In the genomic region with DNA sequence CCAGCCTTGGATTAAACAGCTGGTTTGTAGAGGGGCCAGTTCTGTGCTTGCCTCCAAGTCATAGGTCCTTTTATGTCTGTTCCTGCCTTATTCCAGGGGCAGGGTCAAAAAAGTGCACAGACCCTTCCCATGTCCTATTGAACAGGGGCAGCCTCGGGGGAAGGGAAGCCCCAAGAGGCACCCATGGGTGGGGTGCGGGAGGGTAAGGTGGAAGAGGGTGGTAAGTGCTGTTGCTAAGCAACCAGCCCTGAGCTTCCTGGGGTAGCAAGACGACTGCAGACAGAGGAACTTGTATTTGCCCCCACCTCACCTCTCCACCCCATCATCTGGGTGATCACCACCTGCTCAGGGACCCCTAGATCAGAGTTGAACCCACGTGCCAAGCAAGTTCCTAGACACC, we compare ENCODE assay signal across 20 cellular contexts. TPM values are rescaled to one million over a fixed set of nuclear protein-coding genes. Genes with fewer than 3 reads are reported as not detected.
A peak's percentile ranks its signal among the peaks of the same experiment; 100 is the strongest.
DNase-seq lines count a peak whose midpoint lies in the region; ATAC-seq and TF ChIP-seq lines count a peak whose summit lies in the region.
"Had no signal": no experiment of that assay in that cellular context is flagged by ENCODE, and none has a peak within 500 bp of the region (broad histone marks: within the 10 kb centered on the region; RNA-seq: fewer than 3 reads in every experiment).

No MANE protein-coding gene starts in this region.

- CTCF ChIA-PET in activated CD4-positive, alpha-beta T cell treated with anti-CD3 and anti-CD28 coated beads, Interleukin-2, amount 10 ng/mL, durations not matched to agents 7 days and 5 days (lab: Charles Lee): interaction anchor here (1.2 to 2.0 kb wide), 4 partner anchors 11 to 28 kb away, joined by 3 to 5 read pairs (median 3); no protein-coding TSS in a partner anchor
- CTCF ChIA-PET in CD8-positive, alpha-beta T cell (lab: Charles Lee): interaction anchor here (0.7 to 3.0 kb wide), 7 partner anchors 9 to 137 kb away, joined by 3 to 15 read pairs (median 4); no protein-coding TSS in a partner anchor
- CTCF ChIA-PET in activated CD8-positive, alpha-beta T cell treated with anti-CD3 and anti-CD28 coated beads, Interleukin-2, amount 10 ng/mL, durations not matched to agents 7 days and 5 days (lab: Charles Lee): interaction anchor here (0.8 to 5.1 kb wide), 8 partner anchors 8 to 57 kb away, joined by 3 to 26 read pairs (median 6); partner anchors contain the start of gene DNMT3A

- H3K27me3 ChIP-seq in CD8-positive, alpha-beta T cell (ENCODE audit: insufficient read depth, low read length): no peaks in the 10 kb centered on the region
- H3K27me3 ChIP-seq: body of pancreas, foreskin keratinocyte, MG63 had no signal

- H3K36me3 Mint-ChIP-seq in activated CD4-positive, alpha-beta T cell treated with anti-CD3 and anti-CD28 coated beads, Interleukin-2, amount 10 ng/mL, durations not matched to agents 7 days and 5 days (ENCODE audit: low read depth): peaks cover 9% of the 10 kb centered on the region
- peaks cover 14% of the 10 kb centered on the region for H3K36me3 Mint-ChIP-seq in CD8-positive, alpha-beta T cell
- H3K36me3 Mint-ChIP-seq in activated CD8-positive, alpha-beta T cell treated with anti-CD3 and anti-CD28 coated beads, Interleukin-2, amount 10 ng/mL, durations not matched to agents 7 days and 5 days (ENCODE audit: low read depth): peaks cover 15% of the 10 kb centered on the region
- H3K36me3 Mint-ChIP-seq in naive B cell: peaks cover 0 to 17% of the 10 kb centered on the region in 2 donors

- H3K4me1 ChIP-seq in CD8-positive, alpha-beta T cell (ENCODE audit: insufficient read depth, low read length): peaks cover 94% of the 10 kb centered on the region
- H3K4me1 ChIP-seq: foreskin keratinocyte had no signal

- H3K4me3 ChIP-seq in CD8-positive, alpha-beta T cell (ENCODE audit: low read depth, low read length): no peak overlapping the region
- no peak overlapping the region for H3K4me3 ChIP-seq in foreskin fibroblast (ENCODE audit: low read depth in 1 of 2, low read length in 2 of 2)
- H3K4me3 ChIP-seq: body of pancreas, MG63 had no signal

- H3K27ac Mint-ChIP-seq in activated CD4-positive, alpha-beta T cell treated with anti-CD3 and anti-CD28 coated beads, Interleukin-2, amount 10 ng/mL, durations not matched to agents 7 days and 5 days: peak overlapping the region; percentile 86
- peak overlapping the region; percentile 79 for H3K27ac Mint-ChIP-seq in CD8-positive, alpha-beta T cell
- H3K27ac Mint-ChIP-seq in activated CD8-positive, alpha-beta T cell treated with anti-CD3 and anti-CD28 coated beads, Interleukin-2, amount 10 ng/mL, durations not matched to agents 7 days and 5 days: peak overlapping the region; percentile 72
- H3K27ac Mint-ChIP-seq in naive B cell: no peak overlapping the region
- H3K27ac Mint-ChIP-seq: dendritic cell treated with granulocyte-macrophage colony-stimulating factor and Interleukin-4, amounts not matched to agents 40 ng/mL and 50 ng/mL, for 4 days; stimulated activated naive B cell treated with anti-CD40 and anti-IgM and Interleukin-4, amounts not matched to agents 10 μg/mL and 1 μg/mL and 100 μg/mL, for 72 hours had no signal

- H3K4me3 Mint-ChIP-seq in activated CD4-positive, alpha-beta T cell treated with anti-CD3 and anti-CD28 coated beads, Interleukin-2, amount 10 ng/mL, durations not matched to agents 7 days and 5 days: peak overlapping the region; percentile 30
- H3K4me3 Mint-ChIP-seq in CD8-positive, alpha-beta T cell: peak overlapping the region; percentile 61
- H3K4me3 Mint-ChIP-seq in activated CD8-positive, alpha-beta T cell treated with anti-CD3 and anti-CD28 coated beads, Interleukin-2, amount 10 ng/mL, durations not matched to agents 7 days and 5 days: peak overlapping the region; percentile 23
- H3K4me3 Mint-ChIP-seq in naive B cell: peak overlapping the region in 4 of 8 donors; percentile 12 to 42 (median 28)
- H3K4me3 Mint-ChIP-seq: dendritic cell treated with granulocyte-macrophage colony-stimulating factor and Interleukin-4, amounts not matched to agents 40 ng/mL and 50 ng/mL, for 4 days; stimulated activated naive B cell treated with anti-CD40 and anti-IgM and Interleukin-4, amounts not matched to agents 10 μg/mL and 1 μg/mL and 100 μg/mL, for 72 hours; type B pancreatic cell had no signal

- TF ChIP-seq CTCF in CD8-positive, alpha-beta T cell (IDR thresholded peaks at IDR 0.05): no peak
- no peak for TF ChIP-seq CTCF in foreskin fibroblast (IDR thresholded peaks at IDR 0.05; ENCODE audit: low read depth, low read length)

- H3K9me3 Mint-ChIP-seq in activated CD4-positive, alpha-beta T cell treated with anti-CD3 and anti-CD28 coated beads, Interleukin-2, amount 10 ng/mL, durations not matched to agents 7 days and 5 days: no peaks in the 10 kb centered on the region
- H3K9me3 Mint-ChIP-seq in CD8-positive, alpha-beta T cell: no peaks in the 10 kb centered on the region
- no peaks in the 10 kb centered on the region for H3K9me3 Mint-ChIP-seq in activated CD8-positive, alpha-beta T cell treated with anti-CD3 and anti-CD28 coated beads, Interleukin-2, amount 10 ng/mL, durations not matched to agents 7 days and 5 days (ENCODE audit: insufficient read depth)
- H3K9me3 Mint-ChIP-seq in naive B cell: no peaks in the 10 kb centered on the region
- H3K9me3 Mint-ChIP-seq: dendritic cell treated with granulocyte-macrophage colony-stimulating factor and Interleukin-4, amounts not matched to agents 40 ng/mL and 50 ng/mL, for 4 days; stimulated activated naive B cell treated with anti-CD40 and anti-IgM and Interleukin-4, amounts not matched to agents 10 μg/mL and 1 μg/mL and 100 μg/mL, for 72 hours; type B pancreatic cell had no signal

- peaks cover 73% of the 10 kb centered on the region for H3K4me1 Mint-ChIP-seq in activated CD4-positive, alpha-beta T cell treated with anti-CD3 and anti-CD28 coated beads, Interleukin-2, amount 10 ng/mL, durations not matched to agents 7 days and 5 days
- H3K4me1 Mint-ChIP-seq in CD8-positive, alpha-beta T cell (ENCODE audit: low read depth): peaks cover 85% of the 10 kb centered on the region
- H3K4me1 Mint-ChIP-seq in activated CD8-positive, alpha-beta T cell treated with anti-CD3 and anti-CD28 coated beads, Interleukin-2, amount 10 ng/mL, durations not matched to agents 7 days and 5 days (ENCODE audit: low read depth): peaks cover 73% of the 10 kb centered on the region
- H3K4me1 Mint-ChIP-seq in naive B cell: peaks cover 52 to 72% (median 57%) of the 10 kb centered on the region in 3 donors

- H3K9me3 ChIP-seq in CD8-positive, alpha-beta T cell (ENCODE audit: low read length): no peaks in the 10 kb centered on the region
- H3K9me3 ChIP-seq: body of pancreas, MG63 had no signal

- no peaks in the 10 kb centered on the region for H3K27me3 Mint-ChIP-seq in activated CD4-positive, alpha-beta T cell treated with anti-CD3 and anti-CD28 coated beads, Interleukin-2, amount 10 ng/mL, durations not matched to agents 7 days and 5 days
- no peaks in the 10 kb centered on the region for H3K27me3 Mint-ChIP-seq in CD8-positive, alpha-beta T cell (ENCODE audit: low read depth)
- H3K27me3 Mint-ChIP-seq in activated CD8-positive, alpha-beta T cell treated with anti-CD3 and anti-CD28 coated beads, Interleukin-2, amount 10 ng/mL, durations not matched to agents 7 days and 5 days (ENCODE audit: low read depth): no peaks in the 10 kb centered on the region
- peaks cover 0 to 8% (median 7%) of the 10 kb centered on the region in 3 donors for H3K27me3 Mint-ChIP-seq in naive B cell
- H3K27me3 Mint-ChIP-seq: dendritic cell treated with granulocyte-macrophage colony-stimulating factor and Interleukin-4, amounts not matched to agents 40 ng/mL and 50 ng/mL, for 4 days; stimulated activated naive B cell treated with anti-CD40 and anti-IgM and Interleukin-4, amounts not matched to agents 10 μg/mL and 1 μg/mL and 100 μg/mL, for 72 hours; type B pancreatic cell had no signal

- peak; percentile 72 for ATAC-seq in CD8-positive, alpha-beta T cell
- peak; percentile 60 for ATAC-seq in activated CD8-positive, alpha-beta T cell treated with anti-CD3 and anti-CD28 coated beads, Interleukin-2, amount 10 ng/mL, durations not matched to agents 7 days and 5 days
- peak; percentile 78 to 81 for ATAC-seq in naive B cell (ENCODE audit: low read depth in 2 of 2)
- no peak for ATAC-seq in GM21737 (IDR thresholded peaks at IDR 0.05; ENCODE audit: unreplicated experiment)
- ATAC-seq: body of pancreas; foreskin keratinocyte; left cardiac atrium; stimulated activated naive B cell treated with anti-CD40 and anti-IgM and Interleukin-4, amounts not matched to agents 10 μg/mL and 1 μg/mL and 100 μg/mL, for 72 hours had no signal

- POLR2A ChIA-PET in activated CD4-positive, alpha-beta T cell treated with anti-CD3 and anti-CD28 coated beads, Interleukin-2, amount 10 ng/mL, durations not matched to agents 7 days and 5 days (lab: Charles Lee): no interaction called here
- POLR2A ChIA-PET in CD8-positive, alpha-beta T cell (lab: Charles Lee): interaction anchor here (0.6 to 3.0 kb wide), 8 partner anchors 10 to 491 kb away, joined by 3 to 11 read pairs (median 5); no protein-coding TSS in a partner anchor
- POLR2A ChIA-PET in activated CD8-positive, alpha-beta T cell treated with anti-CD3 and anti-CD28 coated beads, Interleukin-2, amount 10 ng/mL, durations not matched to agents 7 days and 5 days (lab: Charles Lee): interaction anchor here (0.8 to 4.2 kb wide), 4 partner anchors 10 to 43 kb away, joined by 3 to 17 read pairs (median 10); no protein-coding TSS in a partner anchor

- intact Hi-C loops in CD8-positive, alpha-beta T cell (cut with DNase I, micrococcal nuclease): no loop called here

- no peak for DNase-seq in activated CD4-positive, alpha-beta T cell treated with anti-CD3 and anti-CD28 coated beads, Interleukin-2, amount 10 ng/mL, durations not matched to agents 7 days and 5 days
- DNase-seq in activated CD4-positive, alpha-beta T cell treated with anti-CD3 and anti-CD28 coated beads, Interleukin-2, amount 50 U/mL, for 4 hours: no peak
- peak in 4 of 7 experiments; percentile 36 to 66 (median 56) for DNase-seq in CD8-positive, alpha-beta T cell
- peak; percentile 53 for DNase-seq in activated CD8-positive, alpha-beta T cell treated with anti-CD3 and anti-CD28 coated beads, Interleukin-2, amount 10 ng/mL, durations not matched to agents 7 days and 5 days
- DNase-seq in naive B cell: no peak
- DNase-seq in NOMO-1 treated with DMSO at 0.1 percent for 48 hours (lab: John Stamatoyannopoulos, UW; ENCODE audit: unreplicated experiment): no peak
- no peak for DNase-seq in foreskin fibroblast
- DNase-seq: activated naive CD4-positive, alpha-beta T cell treated with Interleukin-2 at 50 U/mL for 16 hours; body of pancreas; foreskin keratinocyte; left cardiac atrium; MG63; midbrain; NCI-H1930; stimulated activated CD4-positive, alpha-beta T cell treated with anti-CD3 and anti-CD28 coated beads, Interleukin-15, amount 100 ng/mL, for 24 hours; stimulated activated naive B cell treated with anti-CD40 and anti-IgM and Interleukin-4, amounts not matched to agents 10 μg/mL and 1 μg/mL and 100 μg/mL, for 72 hours had no signal

- peak overlapping the region; percentile 44 for H3K27ac ChIP-seq in CD8-positive, alpha-beta T cell (ENCODE audit: low read depth, low read length)
- H3K27ac ChIP-seq: body of pancreas, foreskin keratinocyte, WERI-Rb-1 had no signal

- H3K36me3 ChIP-seq in CD8-positive, alpha-beta T cell (ENCODE audit: insufficient read depth, low read length): no peaks in the 10 kb centered on the region
- H3K36me3 ChIP-seq: MG63 had no signal

RNA-seq across cellular contexts. Expression of gene DNMT3A, which starts 7.7 kb away (rescaled TPM):
- total RNA-seq in activated CD4-positive, alpha-beta T cell treated with anti-CD3 and anti-CD28 coated beads, Interleukin-2, amount 10 ng/mL, durations not matched to agents 7 days and 5 days: 10 to 100 TPM; 55.9 to 62.3 TPM
- 10 to 100 TPM; 66.6 to 67.9 TPM for total RNA-seq in CD8-positive, alpha-beta T cell
- total RNA-seq in activated CD8-positive, alpha-beta T cell treated with anti-CD3 and anti-CD28 coated beads, Interleukin-2, amount 10 ng/mL, durations not matched to agents 7 days and 5 days: 10 to 100 TPM; 76.4 to 79.8 TPM
- polyA plus RNA-seq in naive B cell (ENCODE audit: low read depth in 6 of 6): 10 to 100 TPM in 2 of 6 donors, 1 to 10 TPM in 4; 7.3 to 14.0 (median 8.5) TPM

Comparison
In these comparisons a context has a peak if more than half of its experiments do, and no peak if none do; other contexts are left out.
1. DNase-seq: peak in CD8-positive, alpha-beta T cell (4 of 7) and activated CD8-positive, alpha-beta T cell treated with anti-CD3 and anti-CD28 coated beads, Interleukin-2, amount 10 ng/mL, durations not matched to agents 7 days and 5 days (single experiment); none in activated CD4-positive, alpha-beta T cell treated with anti-CD3 and anti-CD28 coated beads, Interleukin-2, amount 10 ng/mL, durations not matched to agents 7 days and 5 days (single experiment), activated CD4-positive, alpha-beta T cell treated with anti-CD3 and anti-CD28 coated beads, Interleukin-2, amount 50 U/mL, for 4 hours (0 of 2), naive B cell (single experiment), NOMO-1 treated with DMSO at 0.1 percent for 48 hours (single experiment) and foreskin fibroblast (0 of 2).
2. H3K27ac Mint-ChIP-seq: peak in activated CD4-positive, alpha-beta T cell treated with anti-CD3 and anti-CD28 coated beads, Interleukin-2, amount 10 ng/mL, durations not matched to agents 7 days and 5 days (single experiment), CD8-positive, alpha-beta T cell (single experiment) and activated CD8-positive, alpha-beta T cell treated with anti-CD3 and anti-CD28 coated beads, Interleukin-2, amount 10 ng/mL, durations not matched to agents 7 days and 5 days (single experiment); none in naive B cell (0 of 6).